24 cellular contexts compared by ENCODE assay signal in the genomic region with DNA sequence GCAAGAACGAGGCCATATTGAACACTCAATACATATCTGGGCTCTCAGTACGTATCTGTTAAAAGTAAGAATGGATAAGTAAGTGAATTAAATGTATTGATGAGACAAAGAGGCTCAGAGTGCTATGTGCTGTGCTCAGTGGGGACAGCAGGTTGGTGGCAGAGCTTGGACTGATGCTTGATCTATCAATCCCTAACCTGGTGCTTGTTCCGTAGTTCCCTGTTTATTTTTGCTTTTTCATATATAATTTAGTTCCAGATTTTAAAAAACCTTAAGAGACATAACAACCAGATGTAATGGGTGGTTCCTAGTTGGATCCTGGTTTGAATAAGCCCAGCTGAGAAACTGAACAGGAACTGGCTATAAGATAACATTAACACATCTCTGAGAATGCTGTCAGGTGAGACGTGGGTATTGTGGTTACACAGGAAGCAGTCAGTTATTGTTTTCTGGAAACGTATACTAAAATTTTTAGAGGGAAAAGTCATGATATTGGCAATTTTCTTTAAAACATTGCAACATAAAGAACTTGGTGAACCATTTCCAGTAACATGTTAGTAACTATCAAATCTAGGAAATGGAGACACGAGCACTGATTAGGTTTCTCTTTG.
"Had no signal": no experiment of that assay in that cellular context is flagged by ENCODE, and none has a peak within 500 bp of the region (broad histone marks: within the 10 kb centered on the region; RNA-seq: fewer than 3 reads in every experiment).

No MANE protein-coding gene starts in this region.

- H3K27me3 ChIP-seq: ascending aorta, colonic mucosa, ovary, right lobe of liver, upper lobe of left lung, vagina had no signal

- H3K36me3 Mint-ChIP-seq: activated naive CD4-positive, alpha-beta T cell treated with anti-CD3 and anti-CD28 coated beads, Interleukin-2, amount 10 ng/mL, durations not matched to agents 7 days and 5 days; activated naive CD8-positive, alpha-beta T cell treated with anti-CD3 and anti-CD28 coated beads, Interleukin-2, amount 10 ng/mL, durations not matched to agents 7 days and 5 days; brain had no signal

- H3K4me1 ChIP-seq: ascending aorta, colonic mucosa had no signal

- DNase-seq: activated CD4-positive, alpha-beta T cell treated with anti-CD3 and anti-CD28 coated beads for 4 hours; activated CD4-positive, CD25-positive, alpha-beta regulatory T cell; activated effector memory CD4-positive, alpha-beta T cell treated with Interleukin-2 at 50 U/mL for 16 hours; activated naive CD4-positive, alpha-beta T cell treated with anti-CD3 and anti-CD28 coated beads, Interleukin-2, amount 10 ng/mL, durations not matched to agents 7 days and 5 days; activated naive CD8-positive, alpha-beta T cell treated with anti-CD3 and anti-CD28 coated beads, Interleukin-2, amount 10 ng/mL, durations not matched to agents 7 days and 5 days; cerebellar nuclear complex; colonic mucosa; effector CD8-positive, alpha-beta T cell; islet precursor cell; left cardiac atrium; mammary epithelial cell; nephron progenitor cell; ovary; right lobe of liver; stimulated activated CD4-positive, alpha-beta T cell treated with anti-CD3 and anti-CD28 coated beads, Interleukin-2, amount 100 ng/mL, for 48 hours; stimulated activated naive CD4-positive, alpha-beta T cell treated with Interleukin-2 at 50 U/mL for 16 hours; upper lobe of left lung had no signal

- ATAC-seq: left cardiac atrium, right lobe of liver had no signal

- H3K9me3 ChIP-seq: ascending aorta, colonic mucosa, neutrophil, ovary, right lobe of liver, upper lobe of left lung, vagina had no signal

- H3K9me3 Mint-ChIP-seq: activated naive CD4-positive, alpha-beta T cell treated with anti-CD3 and anti-CD28 coated beads, Interleukin-2, amount 10 ng/mL, durations not matched to agents 7 days and 5 days; activated naive CD8-positive, alpha-beta T cell treated with anti-CD3 and anti-CD28 coated beads, Interleukin-2, amount 10 ng/mL, durations not matched to agents 7 days and 5 days; brain had no signal

- H3K4me3 ChIP-seq: ascending aorta, cardiac muscle cell, colonic mucosa, ovary, right lobe of liver, upper lobe of left lung, vagina had no signal

- H3K4me3 Mint-ChIP-seq: activated naive CD4-positive, alpha-beta T cell treated with anti-CD3 and anti-CD28 coated beads, Interleukin-2, amount 10 ng/mL, durations not matched to agents 7 days and 5 days; activated naive CD8-positive, alpha-beta T cell treated with anti-CD3 and anti-CD28 coated beads, Interleukin-2, amount 10 ng/mL, durations not matched to agents 7 days and 5 days; brain; nephron progenitor cell had no signal

- H3K27ac ChIP-seq: ascending aorta, cardiac muscle cell, colonic mucosa, epithelial cell of prostate, neutrophil, ovary, right lobe of liver, upper lobe of left lung, vagina had no signal

- H3K36me3 ChIP-seq: ascending aorta, cardiac muscle cell, colonic mucosa, neutrophil, ovary, right lobe of liver, upper lobe of left lung, vagina had no signal

- H3K27ac Mint-ChIP-seq: activated naive CD8-positive, alpha-beta T cell treated with anti-CD3 and anti-CD28 coated beads, Interleukin-2, amount 10 ng/mL, durations not matched to agents 7 days and 5 days; brain; progenitor cell of endocrine pancreas had no signal

- H3K27me3 Mint-ChIP-seq: activated naive CD4-positive, alpha-beta T cell treated with anti-CD3 and anti-CD28 coated beads, Interleukin-2, amount 10 ng/mL, durations not matched to agents 7 days and 5 days; activated naive CD8-positive, alpha-beta T cell treated with anti-CD3 and anti-CD28 coated beads, Interleukin-2, amount 10 ng/mL, durations not matched to agents 7 days and 5 days had no signal
